In the genomic region with DNA sequence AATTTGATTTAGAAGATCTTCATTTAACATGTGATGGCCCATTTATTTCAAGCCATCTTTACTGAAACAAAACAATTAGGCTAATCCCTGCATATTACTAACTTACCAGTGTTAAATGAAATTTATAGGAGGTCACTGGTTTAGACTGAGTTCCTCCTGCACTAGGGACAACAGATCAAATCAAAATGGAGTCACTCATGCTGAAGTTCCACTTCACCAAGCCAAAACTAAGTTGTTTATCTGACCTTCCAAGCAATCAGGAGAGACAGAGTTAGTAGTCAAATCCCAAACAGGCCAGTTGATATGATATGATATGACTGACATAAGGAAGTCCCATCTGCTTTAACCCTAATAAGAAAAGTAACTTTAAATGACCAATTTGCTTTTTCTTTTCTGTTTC, we compare ENCODE assay signal across 15 cellular contexts.
"Had no signal": no experiment of that assay in that cellular context is flagged by ENCODE, and none has a peak within 500 bp of the region (broad histone marks: within the 10 kb centered on the region; RNA-seq: fewer than 3 reads in every experiment).

No MANE protein-coding gene starts in this region.

- H3K4me3 Mint-ChIP-seq: activated naive CD4-positive, alpha-beta T cell treated with anti-CD3 and anti-CD28 coated beads, Interleukin-2, amount 10 ng/mL, durations not matched to agents 7 days and 5 days; neural crest cell had no signal

- H3K27ac Mint-ChIP-seq: activated naive CD4-positive, alpha-beta T cell treated with anti-CD3 and anti-CD28 coated beads, Interleukin-2, amount 10 ng/mL, durations not matched to agents 7 days and 5 days; brain had no signal

- ATAC-seq: left ventricle myocardium superior had no signal

- H3K4me3 ChIP-seq: ovary, thyroid gland had no signal

- H3K36me3 Mint-ChIP-seq: brain had no signal

- FAIRE-seq: urothelium cell line had no signal

- H3K9me3 Mint-ChIP-seq: activated naive CD4-positive, alpha-beta T cell treated with anti-CD3 and anti-CD28 coated beads, Interleukin-2, amount 10 ng/mL, durations not matched to agents 7 days and 5 days; brain; neural crest cell had no signal

- DNase-seq: activated CD4-positive, CD25-positive, alpha-beta regulatory T cell treated with anti-CD3 and anti-CD28 coated beads, Interleukin-2, amount 50 U/mL, for 72 hours; activated naive CD4-positive, alpha-beta T cell treated with anti-CD3 and anti-CD28 coated beads, Interleukin-2, amount 10 ng/mL, durations not matched to agents 7 days and 5 days; activated T-cell treated with anti-CD3 and anti-CD28 coated beads, Interleukin-2, amount 50 U/mL, for 1 hour; amygdala; dermis blood vessel endothelial cell; left ventricle myocardium superior; mesendoderm; ovary; stimulated activated CD4-positive, alpha-beta T cell treated with anti-CD3 and anti-CD28 coated beads, Interleukin-4, amount 100 ng/mL, for 1 hour; stimulated activated CD8-positive, alpha-beta memory T cell treated with anti-CD3 and anti-CD28 coated beads, Interleukin-4, amount 100 ng/mL, for 48 hours; T-helper 2 cell; thyroid gland had no signal

- H3K27me3 Mint-ChIP-seq: activated naive CD4-positive, alpha-beta T cell treated with anti-CD3 and anti-CD28 coated beads, Interleukin-2, amount 10 ng/mL, durations not matched to agents 7 days and 5 days had no signal
